7 cellular contexts compared by ENCODE assay signal in genomic region chr6:89037901-89038293, GRCh38. TPM values are rescaled to one million over a fixed set of nuclear protein-coding genes. Genes with fewer than 3 reads are reported as not detected.
DNase-seq lines count a peak whose midpoint lies in the region; ATAC-seq, FAIRE-seq and TF ChIP-seq lines count a peak whose summit lies in the region.
"Not testable (repeated sequence)": the region's sequence is repeated elsewhere in the genome, so short reads cannot be mapped to it uniquely, and the experiment has no call there.

No MANE protein-coding gene starts in this region.

- TF ChIP-seq EP300 in A549 (IDR thresholded peaks at IDR 0.05); K562 (IDR thresholded peaks at IDR 0.05; ENCODE audit: low read length): not testable (repeated sequence)

- H3K4me3 Mint-ChIP-seq in Calu3 (ENCODE audit: low read depth, unreplicated experiment); endodermal cell: not testable (repeated sequence)

- H3K4me1 ChIP-seq in A549 (peaks cover 28% of the 10 kb centered on the region), Peyer's patch (peaks cover 0 to 29% (median 9%) of the 10 kb centered on the region in 4 donors), K562 (replicated peaks in 1 of 2; ENCODE audit: control insufficient read depth in 2 of 2, insufficient read depth in 2 of 2, low read length in 2 of 2) (peaks cover 4 to 15% of the 10 kb centered on the region in 2 experiments; a peak in 3 of 5 replicates), gastrocnemius medialis (peaks cover 31 to 39% of the 10 kb centered on the region in 2 donors)
- not testable (repeated sequence) for H3K4me1 ChIP-seq in endodermal cell (ENCODE audit: control insufficient read depth, insufficient read depth, low read length)

- not testable (repeated sequence) for TF ChIP-seq CTCF in A549 (IDR thresholded peaks at IDR 0.05); Peyer's patch (IDR thresholded peaks at IDR 0.05); K562 (IDR thresholded peaks at IDR 0.05 in 2 of 3, conservative IDR thresholded peaks at IDR 0.05 in 1 of 3; ENCODE audit: insufficient read depth in 2 of 3, low read depth in 1 of 3, low read length in 3 of 3)
- TF ChIP-seq CTCF in Calu3 (IDR thresholded peaks at IDR 0.05; ENCODE audit: unreplicated experiment) (peak; percentile 11), endodermal cell (conservative IDR thresholded peaks at IDR 0.05) (peak; percentile 47), fibroblast of the aortic adventitia (IDR thresholded peaks at IDR 0.05; ENCODE audit: insufficient read depth, low read length) (peak; percentile 2), gastrocnemius medialis (IDR thresholded peaks at IDR 0.05 in 4 of 5, conservative IDR thresholded peaks at IDR 0.05 in 1 of 5) (peak in 1 of 5 experiments; percentile 20)

- in situ Hi-C loops in K562 (cut with MboI): not testable (repeated sequence)
- in situ Hi-C loops in gastrocnemius medialis (cut with MboI; ENCODE audit: low sequenced_read_pairs in 4 of 4): loop anchor here in 1 of 4 donors (5.0 kb wide), 1 partner anchor 39 kb away; no protein-coding TSS in a partner anchor

- not testable (repeated sequence) for BruUV-seq in Calu3 (replicated peaks; lab: Mats Ljungman, UMichigan); K562 (replicated peaks; lab: Mats Ljungman, UMichigan)

- TF ChIP-seq RAD21 in A549 (conservative IDR thresholded peaks at IDR 0.05 in 1 of 2, IDR thresholded peaks at IDR 0.05 in 1 of 2); K562 (CRISPR knock-in tag; conservative IDR thresholded peaks at IDR 0.05 in 1 of 2, IDR thresholded peaks at IDR 0.05 in 1 of 2): not testable (repeated sequence)

- H3K9me3 Mint-ChIP-seq in Calu3 (ENCODE audit: low read depth, unreplicated experiment): not testable (repeated sequence)
- H3K9me3 Mint-ChIP-seq in endodermal cell: peaks cover 25% of the 10 kb centered on the region

- H3K9me3 ChIP-seq in A549: peaks cover 24% of the 10 kb centered on the region
- H3K9me3 ChIP-seq in Peyer's patch; K562 (replicated peaks; ENCODE audit: control insufficient read depth, insufficient read depth, low read depth, low read length); gastrocnemius medialis: not testable (repeated sequence)
- H3K9me3 ChIP-seq in endodermal cell (ENCODE audit: control insufficient read depth, low read length): peaks cover 20% of the 10 kb centered on the region

- POLR2A ChIA-PET in A549 (lab: Yijun Ruan, JAX): interaction anchor here (4.4 kb wide), 1 partner anchor 44 kb away, joined by 113 read pairs; the partner anchor contains the start of gene PNRC1
- POLR2A ChIA-PET in K562 (lab: Yijun Ruan, JAX): not testable (repeated sequence)

- not testable (repeated sequence) for H3K27me3 Mint-ChIP-seq in Calu3 (ENCODE audit: unreplicated experiment); endodermal cell (ENCODE audit: insufficient read depth)

- not testable (repeated sequence) for H3K4me2 ChIP-seq in A549; K562 (ENCODE audit: insufficient read depth, low read length)

- H3K27ac Mint-ChIP-seq in Calu3 (ENCODE audit: unreplicated experiment); endodermal cell: not testable (repeated sequence)

- intact Hi-C loops in Calu3 (cut with micrococcal nuclease; ENCODE audit: unreplicated experiment); K562 (cut with micrococcal nuclease): not testable (repeated sequence)
- intact Hi-C loops in gastrocnemius medialis (cut with DNase I; ENCODE audit: low total_unique reads): loop anchor here (5.0 to 10.0 kb wide), 3 partner anchors 314 to 1333 kb away; partner anchors contain the start of genes AKIRIN2, RRAGD and UBE2J1

- H3K27me3 ChIP-seq in Peyer's patch; K562 (ENCODE audit: control insufficient read depth in 2 of 2, insufficient read depth in 2 of 2, low read length in 2 of 2); endodermal cell (ENCODE audit: control insufficient read depth, insufficient read depth, low read length, poor library complexity, severe bottlenecking); gastrocnemius medialis: not testable (repeated sequence)

- CTCF ChIA-PET in A549 (lab: Yijun Ruan, JAX); Calu3 (lab: Charles Lee); K562 (lab: Yijun Ruan, JAX; ENCODE audit: low intra/inter-chr PET ratio): not testable (repeated sequence)

- not testable (repeated sequence) for H4K20me1 ChIP-seq in K562 (replicated peaks; ENCODE audit: control insufficient read depth, insufficient read depth, low read length)

- H3K4me1 Mint-ChIP-seq in Calu3 (ENCODE audit: low read depth, unreplicated experiment) (peaks cover 17% of the 10 kb centered on the region), endodermal cell (peaks cover 17% of the 10 kb centered on the region)

- peaks cover 11% of the 10 kb centered on the region for H3K36me3 Mint-ChIP-seq in Calu3 (ENCODE audit: insufficient read depth, unreplicated experiment)
- H3K36me3 Mint-ChIP-seq in endodermal cell (ENCODE audit: low read depth): not testable (repeated sequence)

- not testable (repeated sequence) for H2AFZ ChIP-seq in K562 (ENCODE audit: low read depth, low read length)

- H3K9me1 ChIP-seq in K562 (ENCODE audit: control insufficient read depth, insufficient read depth, low read length): not testable (repeated sequence)

- not testable (repeated sequence) for H3K4me3 ChIP-seq in A549; Peyer's patch; K562; endodermal cell (ENCODE audit: low read length); fibroblast of the aortic adventitia (ENCODE audit: low read depth, low read length); gastrocnemius medialis

- TF ChIP-seq POLR2A in A549 (IDR thresholded peaks at IDR 0.05; ENCODE audit: low read length); Peyer's patch (IDR thresholded peaks at IDR 0.05); K562 (conservative IDR thresholded peaks at IDR 0.05); gastrocnemius medialis (IDR thresholded peaks at IDR 0.05): not testable (repeated sequence)

- not testable (repeated sequence) for DNase-seq in A549 (ENCODE audit: low read depth in 1 of 2, low spot score in 1 of 2); Calu3; Peyer's patch; K562 (ENCODE audit: extremely low read depth in 1 of 4, low spot score in 3 of 4); endodermal cell; fibroblast of the aortic adventitia (ENCODE audit: low read depth); gastrocnemius medialis

- H3K36me3 ChIP-seq in Peyer's patch; K562 (ENCODE audit: control insufficient read depth, insufficient read depth, low read length); endodermal cell (ENCODE audit: control insufficient read depth, insufficient read depth, low read length); gastrocnemius medialis: not testable (repeated sequence)

- not testable (repeated sequence) for H3K9ac ChIP-seq in K562 (ENCODE audit: insufficient read depth in 1 of 2, low read depth in 2 of 2, low read length in 2 of 2); endodermal cell (ENCODE audit: extremely low read depth, low read length, poor library complexity, severe bottlenecking)

- not testable (repeated sequence) for H3K79me2 ChIP-seq in K562 (ENCODE audit: control insufficient read depth, insufficient read depth, low read length)

- H3K27ac ChIP-seq in A549 (peak overlapping the region; percentile 83 to 92; a peak in 4 of 6 replicates), Peyer's patch (peak overlapping the region in 3 of 4 donors; percentile 79 to 97 (median 80)), gastrocnemius medialis (peak overlapping the region in 3 of 4 donors; percentile 90 to 93 (median 91))
- H3K27ac ChIP-seq in K562 (ENCODE audit: extremely low read depth, low read depth, low read length); endodermal cell (ENCODE audit: low read depth, low read length): not testable (repeated sequence)

- not testable (repeated sequence) for FAIRE-seq in A549 (lab: Jason Lieb, UNC); K562 (lab: Jason Lieb, UNC)

- ATAC-seq in A549, K562, gastrocnemius medialis: not testable (repeated sequence)

RNA-seq across cellular contexts. Expression of gene PNRC1, which starts 42.7 kb away (rescaled TPM):
- polyA plus RNA-seq in A549 (2011; rRNA removed) (27.2 and 28.3 TPM in 2 replicates), A549 (2017; fragmentation: RNase III; extraction: RNeasy Plus Mini Kit Qiagen cat#74134 plus additional on column Dnase treatment) (25.6 to 38.2 TPM (median 37.8 TPM) in 3 replicates), K562 (2011; rRNA removed) (7.7 and 9.6 TPM in 2 replicates), K562 (2014; fragmentation: Illumina TruSeq; extraction: Trizol) (6.5 and 6.6 TPM in 2 replicates), K562 (2014; fragmentation: Nextera tagmentation; extraction: Ambion mirVana) (1 to 10 TPM; 1.2 to 1.8 TPM), K562 (2014; rRNA removed) (2.5 and 4.0 TPM in 2 replicates)
- 6.1 and 8.8 TPM in 2 replicates for polyA plus RNA-seq in A549 (2012; cell fraction: cytosol; rRNA removed)
- polyA plus RNA-seq in A549 (2012; cell fraction: nucleus; rRNA removed): 7.5 and 12.5 TPM in 2 replicates
- 16.0 and 26.3 TPM in 2 replicates for polyA minus RNA-seq in A549 (2011; rRNA and poly(A)+ RNA removed)
- total RNA-seq in Calu3 (2022) (45.4 and 46.2 TPM in 2 replicates), Peyer's patch (100 to 1,000 TPM in 3 of 4 donors, 10 to 100 TPM in 1; 97.3 to 176 (median 102) TPM), K562 (2014; rRNA removed) (5.4 and 6.3 TPM in 2 replicates), K562 (2014; rRNA removed; fragmentation: Illumina TruSeq; extraction: Trizol) (7.4 and 8.1 TPM in 2 replicates), K562 (2015; rRNA removed; fragmentation: Illumina TruSeq; extraction: Trizol) (5.9 and 6.6 TPM in 2 replicates), K562 (2021) (10.3 and 10.8 TPM in 2 replicates), endodermal cell (100 to 1,000 TPM; 105 to 118 TPM), fibroblast of the aortic adventitia (ENCODE audit: low replicate concordance) (92.3 and 138 TPM in 2 replicates), gastrocnemius medialis (100 to 1,000 TPM; 229 to 458 (median 311) TPM)
- total RNA-seq in K562 (2011; cell fraction: chromatin; rRNA removed; ENCODE audit: low replicate concordance): 9.7 and 21.6 TPM in 2 replicates
- 8.5 and 8.7 TPM in 2 replicates for total RNA-seq in K562 (2011; cell fraction: nucleolus; rRNA removed)
- 14.9 and 27.6 TPM in 2 replicates for total RNA-seq in K562 (2011; cell fraction: nucleoplasm; rRNA removed)
- 2.0 and 4.8 TPM in 2 replicates for polyA plus RNA-seq in K562 (2011; cell fraction: cytosol; rRNA removed)
- 6.6 and 11.5 TPM in 2 replicates for polyA plus RNA-seq in K562 (2011; cell fraction: nucleus; rRNA removed)
- polyA plus RNA-seq in K562 (2012): 8.5 and 17.0 TPM in 2 replicates
- polyA minus RNA-seq in K562 (2011; rRNA and poly(A)+ RNA removed): 6.5 and 11.2 TPM in 2 replicates
- polyA minus RNA-seq in K562 (2011; cell fraction: cytosol; rRNA and poly(A)+ RNA removed): 9.5 and 9.6 TPM in 2 replicates
- 5.5 and 14.7 TPM in 2 replicates for polyA minus RNA-seq in K562 (2011; cell fraction: nucleus; rRNA and poly(A)+ RNA removed)
- polyA plus RNA-seq in endodermal cell (2013, experiment 1 of 2): 63.4 TPM
- polyA plus RNA-seq in endodermal cell (2013, experiment 2 of 2): 65.5 TPM
